Comparison of ENCODE assay signal across 10 cellular contexts in genomic region chr16:25691519-25692091, GRCh38. TPM values are rescaled to one million over a fixed set of nuclear protein-coding genes. Genes with fewer than 3 reads are reported as not detected.
DNase-seq lines count a peak whose midpoint lies in the region; ATAC-seq, FAIRE-seq and TF ChIP-seq lines count a peak whose summit lies in the region.
"Had no signal": no experiment of that assay in that cellular context is flagged by ENCODE, and none has a peak within 500 bp of the region (broad histone marks: within the 10 kb centered on the region; RNA-seq: fewer than 3 reads in every experiment).

Gene HS3ST4 (plus strand): TSS chr16:25691959.

- H3K36me3 ChIP-seq in esophagus muscularis mucosa (no peaks in the 10 kb centered on the region), kidney (ENCODE audit: control insufficient read depth in 1 of 2, insufficient read depth in 2 of 2, low read length in 2 of 2) (no peaks in the 10 kb centered on the region)
- H3K36me3 ChIP-seq: tibial nerve had no signal

- TF ChIP-seq EP300 in esophagus muscularis mucosa (IDR thresholded peaks at IDR 0.05), result no peak

- H3K27me3 ChIP-seq in esophagus muscularis mucosa, result peaks cover 0 to 72% (median 23%) of the 10 kb centered on the region in 4 donors

- FAIRE-seq in kidney (lab: Jason Lieb, UNC), result no peak

- WGBS in esophagus muscularis mucosa, result 0% methylated on average over 19 of the region's 58 CpGs

- ATAC-seq in sciatic nerve, result no peak

- H3K27ac ChIP-seq in esophagus muscularis mucosa (replicated peaks in 1 of 4) (no peak within 1 kb of the TSS), kidney (ENCODE audit: low read depth in 2 of 2, low read length in 2 of 2) (no peak within 1 kb of the TSS)
- H3K27ac ChIP-seq: tibial nerve had no signal

- peak; percentile 43 for DNase-seq in DMS 273 (lab: John Stamatoyannopoulos, UW; ENCODE audit: unreplicated experiment)
- no peak for DNase-seq in DMS 273 treated with DMSO at 0.1 percent for 48 hours (lab: John Stamatoyannopoulos, UW)
- peak; percentile 7 for DNase-seq in KBM-7
- DNase-seq in esophagus muscularis mucosa (ENCODE audit: extremely low spot score), result no peak
- peak in 7 of 10 donors; percentile 23 to 91 (median 40) for DNase-seq in posterior cingulate gyrus
- DNase-seq in kidney, result no peak
- no peak for DNase-seq in sciatic nerve (ENCODE audit: low spot score)
- no peak for DNase-seq in NCI-H345 (lab: John Stamatoyannopoulos, UW)
- DNase-seq: NCI-H1694 had no signal

- H3K4me3 ChIP-seq in esophagus muscularis mucosa, result peak within 1 kb of the TSS; percentile 34 to 43 (median 40)
- no peak within 1 kb of the TSS for H3K4me3 ChIP-seq in kidney (ENCODE audit: low read length in 2 of 2)

- H3K4me1 ChIP-seq in esophagus muscularis mucosa (peaks cover 0 to 21% (median 19%) of the 10 kb centered on the region in 4 donors), kidney (ENCODE audit: control insufficient read depth in 1 of 2, insufficient read depth in 1 of 2, low read depth in 1 of 2, low read length in 2 of 2) (no peaks in the 10 kb centered on the region)

- H3K9me3 ChIP-seq in esophagus muscularis mucosa, result no peaks in the 10 kb centered on the region
- H3K9me3 ChIP-seq in kidney (ENCODE audit: control insufficient read depth in 1 of 2, low read length in 2 of 2), result no peaks in the 10 kb centered on the region
- H3K9me3 ChIP-seq: tibial nerve had no signal

- no peak for TF ChIP-seq CTCF in esophagus muscularis mucosa (IDR thresholded peaks at IDR 0.05)
- TF ChIP-seq CTCF in kidney (IDR thresholded peaks at IDR 0.05; ENCODE audit: borderline replicate concordance, extremely low read depth, insufficient read depth), result no peak

- intact Hi-C loops in esophagus muscularis mucosa (cut with DNase I) (no loop called here), posterior cingulate gyrus (cut with DNase I) (no loop called here), kidney (cut with DNase I) (no loop called here), sciatic nerve (cut with DNase I) (no loop called here)

- H3K9ac ChIP-seq in kidney (ENCODE audit: low read length in 2 of 2), result no peak within 1 kb of the TSS

- TF ChIP-seq POLR2A in esophagus muscularis mucosa (IDR thresholded peaks at IDR 0.05; ENCODE audit: low read depth), result no peak

- in situ Hi-C loops in KBM-7 (cut with MboI; ENCODE audit: low pct_unique_long_range_greater_than_20kb, low sequenced_read_pairs), result no loop called here

RNA-seq across cellular contexts. Expression of gene HS3ST4, which starts in this region (rescaled TPM):
- total RNA-seq in esophagus muscularis mucosa, result not detected
- total RNA-seq in kidney, result not detected
- polyA plus RNA-seq in kidney (ENCODE audit: insufficient read depth, low read depth, low replicate concordance), result not detected
- 0.22 TPM for total RNA-seq in sciatic nerve

Comparison
In these comparisons a context has a peak if more than half of its experiments do, and no peak if none do; other contexts are left out.
1. DNase-seq: peak in DMS 273 (single experiment), KBM-7 (single experiment) and posterior cingulate gyrus (7 of 10); none in DMS 273 treated with DMSO at 0.1 percent for 48 hours (single experiment), esophagus muscularis mucosa (single experiment), kidney (single experiment), sciatic nerve (single experiment) and NCI-H345 (single experiment).
2. H3K4me3 ChIP-seq: peak in esophagus muscularis mucosa (4 of 4); none in kidney (0 of 2).